24 cellular contexts compared by ENCODE assay signal in the genomic region with DNA sequence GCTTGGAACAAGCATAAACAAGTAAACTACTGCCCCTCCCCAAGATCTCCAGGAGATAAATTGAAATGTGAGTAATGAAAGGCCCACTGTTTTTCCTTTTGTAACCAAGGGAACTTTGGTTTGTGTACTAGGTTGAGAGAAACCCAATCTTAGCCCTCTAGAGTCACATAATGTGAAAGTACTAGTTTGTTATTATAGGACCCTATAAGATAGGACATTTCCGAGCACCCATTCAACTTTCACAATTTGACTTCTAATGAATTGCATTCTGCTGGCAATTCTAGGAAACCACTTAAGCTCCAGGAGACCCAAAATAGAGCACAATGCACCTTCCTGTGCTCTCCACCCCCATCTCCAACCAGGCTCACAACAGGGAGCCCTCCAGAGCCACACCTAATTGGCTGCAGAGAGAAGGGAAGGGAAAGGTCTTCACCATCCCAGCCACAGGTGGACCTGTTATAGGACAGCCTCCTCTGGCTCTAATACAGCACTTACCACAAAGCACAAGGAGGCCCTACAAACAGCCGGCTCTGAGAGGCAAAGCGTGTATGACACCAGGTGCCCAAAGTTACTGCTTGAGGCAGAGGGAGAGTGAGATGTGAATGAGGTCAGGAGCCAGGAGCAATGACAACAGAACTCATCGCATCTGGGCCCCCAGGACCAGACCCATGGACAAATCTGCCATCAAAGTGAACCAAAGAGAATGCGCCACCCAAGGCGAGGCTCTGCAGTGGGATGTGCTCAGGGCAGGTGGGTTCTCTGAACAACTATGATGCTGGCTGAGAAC.
DNase-seq lines count a peak whose midpoint lies in the region; ATAC-seq and TF ChIP-seq lines count a peak whose summit lies in the region.
"Had no signal": no experiment of that assay in that cellular context is flagged by ENCODE, and none has a peak within 500 bp of the region (broad histone marks: within the 10 kb centered on the region; RNA-seq: fewer than 3 reads in every experiment).

No MANE protein-coding gene starts in this region.

- H3K27me3 Mint-ChIP-seq in endodermal cell (ENCODE audit: insufficient read depth), result no peaks in the 10 kb centered on the region

- H3K27ac ChIP-seq in endodermal cell (ENCODE audit: low read depth, low read length), result no peak overlapping the region
- no peak overlapping the region for H3K27ac ChIP-seq in psoas muscle
- H3K27ac ChIP-seq: ascending aorta, epithelial cell of prostate, left lung, pancreas, suprapubic skin, vagina had no signal

- DNase-seq in DMS79 (lab: John Stamatoyannopoulos, UW), result peak; percentile 44
- peak; percentile 77 for DNase-seq in NCI-H146 (lab: John Stamatoyannopoulos, UW)
- DNase-seq in NCI-H345 (lab: John Stamatoyannopoulos, UW), result peak; percentile 83
- peak; percentile 75 for DNase-seq in endodermal cell
- DNase-seq in stimulated activated CD4-positive, alpha-beta T cell treated with anti-CD3 and anti-CD28 coated beads, Interleukin-4, amount 100 ng/mL, for 4 hours, result no peak
- no peak for DNase-seq in DMS53 treated with DMSO at 0.1 percent for 48 hours (lab: John Stamatoyannopoulos, UW; ENCODE audit: unreplicated experiment)
- no peak for DNase-seq in psoas muscle
- DNase-seq: activated CD4-positive, alpha-beta T cell treated with anti-CD3 and anti-CD28 coated beads, Interleukin-2, amount 50 U/mL, for 4 hours; activated CD4-positive, CD25-positive, alpha-beta regulatory T cell; activated CD8-positive, alpha-beta memory T cell treated with anti-CD3 and anti-CD28 coated beads, Interleukin-2, amount 50 U/mL, for 4 hours; immature natural killer cell; naive thymus-derived CD4-positive, alpha-beta T cell; NCI-H1436; pancreas; right cardiac atrium; stimulated activated CD4-positive, alpha-beta T cell treated with anti-CD3 and anti-CD28 coated beads, Interleukin-4, amount 100 ng/mL, for 1 hour; stimulated activated naive B cell treated with anti-CD40 and anti-IgM and Interleukin-4, amounts not matched to agents 10 μg/mL and 1 μg/mL and 100 μg/mL, for 72 hours had no signal

- no peak for TF ChIP-seq CTCF in endodermal cell (conservative IDR thresholded peaks at IDR 0.05)
- TF ChIP-seq CTCF in psoas muscle (IDR thresholded peaks at IDR 0.05), result no peak

- no peak overlapping the region for H3K4me3 ChIP-seq in endodermal cell (ENCODE audit: low read length)
- no peak overlapping the region for H3K4me3 ChIP-seq in psoas muscle
- H3K4me3 ChIP-seq: ascending aorta, left lung, pancreas, suprapubic skin, vagina had no signal

- no peak overlapping the region for H3K9ac ChIP-seq in endodermal cell (ENCODE audit: extremely low read depth, low read length, poor library complexity, severe bottlenecking)

- H3K9me3 Mint-ChIP-seq in endodermal cell, result peaks cover 11% of the 10 kb centered on the region

- 96 to 100% methylated on average over 4 to 6 of the region's 6 CpGs for WGBS in endodermal cell (ENCODE audit: insufficient coverage in 1 of 2, insufficient read length in 1 of 2), 2 experiments
- 90 to 93% (median 92%) methylated on average over 6 of the region's 6 CpGs for WGBS in psoas muscle, 3 donors

- H3K27me3 ChIP-seq in endodermal cell (ENCODE audit: control insufficient read depth, insufficient read depth, low read length, poor library complexity, severe bottlenecking), result no peaks in the 10 kb centered on the region
- H3K27me3 ChIP-seq in psoas muscle (ENCODE audit: insufficient read depth in 3 of 3, low read length in 2 of 3), result no peaks in the 10 kb centered on the region
- H3K27me3 ChIP-seq: ascending aorta, left lung, pancreas, vagina had no signal

- no peak overlapping the region for H3K4me3 Mint-ChIP-seq in endodermal cell
- H3K4me3 Mint-ChIP-seq: activated naive CD8-positive, alpha-beta T cell; immature natural killer cell; naive thymus-derived CD4-positive, alpha-beta T cell; stimulated activated naive B cell treated with anti-CD40 and anti-IgM and Interleukin-4, amounts not matched to agents 10 μg/mL and 1 μg/mL and 100 μg/mL, for 72 hours had no signal

- peaks cover 17% of the 10 kb centered on the region for H3K4me1 ChIP-seq in endodermal cell (ENCODE audit: control insufficient read depth, insufficient read depth, low read length)
- H3K4me1 ChIP-seq in psoas muscle, result no peaks in the 10 kb centered on the region
- H3K4me1 ChIP-seq: ascending aorta, left lung, pancreas, suprapubic skin had no signal

- H3K36me3 Mint-ChIP-seq in endodermal cell (ENCODE audit: low read depth), result peaks cover 7% of the 10 kb centered on the region
- H3K36me3 Mint-ChIP-seq: activated naive CD8-positive, alpha-beta T cell; immature natural killer cell; naive thymus-derived CD4-positive, alpha-beta T cell; stimulated activated naive B cell treated with anti-CD40 and anti-IgM and Interleukin-4, amounts not matched to agents 10 μg/mL and 1 μg/mL and 100 μg/mL, for 72 hours had no signal

- H3K4me1 Mint-ChIP-seq in endodermal cell, result peaks cover 33% of the 10 kb centered on the region
- H3K4me1 Mint-ChIP-seq: immature natural killer cell; naive thymus-derived CD4-positive, alpha-beta T cell; stimulated activated naive B cell treated with anti-CD40 and anti-IgM and Interleukin-4, amounts not matched to agents 10 μg/mL and 1 μg/mL and 100 μg/mL, for 72 hours had no signal

- intact Hi-C loops in psoas muscle (cut with DNase I), result no loop called here

- ATAC-seq in GM21786 (IDR thresholded peaks at IDR 0.05; ENCODE audit: unreplicated experiment) (no peak), psoas muscle (no peak)
- ATAC-seq: left lung; naive thymus-derived CD4-positive, alpha-beta T cell; pancreas; right cardiac atrium; stimulated activated naive B cell treated with anti-CD40 and anti-IgM and Interleukin-4, amounts not matched to agents 10 μg/mL and 1 μg/mL and 100 μg/mL, for 72 hours had no signal

- H3K36me3 ChIP-seq in endodermal cell (ENCODE audit: control insufficient read depth, insufficient read depth, low read length), result no peaks in the 10 kb centered on the region
- no peaks in the 10 kb centered on the region for H3K36me3 ChIP-seq in psoas muscle (ENCODE audit: insufficient read depth in 1 of 2, low read depth in 1 of 2)
- H3K36me3 ChIP-seq: ascending aorta, left lung, pancreas, suprapubic skin, vagina had no signal

- no peak overlapping the region for H3K27ac Mint-ChIP-seq in endodermal cell
- H3K27ac Mint-ChIP-seq: activated naive CD8-positive, alpha-beta T cell; immature natural killer cell; naive thymus-derived CD4-positive, alpha-beta T cell; stimulated activated naive B cell treated with anti-CD40 and anti-IgM and Interleukin-4, amounts not matched to agents 10 μg/mL and 1 μg/mL and 100 μg/mL, for 72 hours had no signal

- H3K9me3 ChIP-seq in endodermal cell (ENCODE audit: control insufficient read depth, low read length) (no peaks in the 10 kb centered on the region), psoas muscle (no peaks in the 10 kb centered on the region)
- H3K9me3 ChIP-seq: ascending aorta, left lung, pancreas, suprapubic skin, vagina had no signal

Comparison
In these comparisons a context has a peak if more than half of its experiments do, and no peak if none do; other contexts are left out.
1. DNase-seq: peak in DMS79 (single experiment), NCI-H146 (single experiment), NCI-H345 (single experiment) and endodermal cell (single experiment); none in stimulated activated CD4-positive, alpha-beta T cell treated with anti-CD3 and anti-CD28 coated beads, Interleukin-4, amount 100 ng/mL, for 4 hours (0 of 2), DMS53 treated with DMSO at 0.1 percent for 48 hours (single experiment) and psoas muscle (0 of 2).